16 cellular contexts compared by ENCODE assay signal in the genomic region with DNA sequence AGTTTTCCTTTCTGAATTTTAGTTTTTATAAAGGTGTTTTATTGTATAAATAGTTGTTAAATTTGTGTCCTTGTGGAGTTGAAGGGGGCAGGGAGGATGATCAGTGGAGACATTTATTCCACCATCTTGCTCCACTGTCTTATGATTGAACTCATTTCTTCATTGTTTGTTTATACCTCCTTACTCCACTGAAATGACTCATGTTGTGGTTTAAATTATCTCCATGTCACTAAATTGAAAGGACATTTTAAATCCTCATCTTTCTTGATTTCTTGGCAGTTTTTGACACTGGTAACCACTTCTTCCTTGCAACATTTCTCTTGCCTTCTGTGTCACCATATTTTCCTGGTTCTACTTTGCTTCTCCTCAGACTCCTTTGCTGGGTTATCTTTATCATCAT.
"Had no signal": no experiment of that assay in that cellular context is flagged by ENCODE, and none has a peak within 500 bp of the region (broad histone marks: within the 10 kb centered on the region; RNA-seq: fewer than 3 reads in every experiment).

No MANE protein-coding gene starts in this region.

- H3K4me3 ChIP-seq: adrenal gland, body of pancreas, ovary, upper lobe of right lung had no signal

- H3K27me3 ChIP-seq: adrenal gland, body of pancreas, foreskin keratinocyte, ovary, upper lobe of right lung had no signal

- ATAC-seq: activated T-helper 17 cell treated with anti-CD3 and anti-CD28 coated beads, Interleukin-2, amount 50 U/mL, for 72 hours; body of pancreas; effector memory CD8-positive, alpha-beta T cell; foreskin keratinocyte; left ventricle myocardium superior; upper lobe of right lung; WTC11 had no signal

- H3K4me1 ChIP-seq: foreskin keratinocyte, upper lobe of right lung had no signal

- DNase-seq: activated CD4-positive, alpha-beta T cell treated with anti-CD3 and anti-CD28 coated beads, Interleukin-2, amount 10 ng/mL, durations not matched to agents 24 days and 14 days; activated naive CD4-positive, alpha-beta T cell treated with anti-CD3 and anti-CD28 coated beads, Interleukin-2, amount 10 ng/mL, durations not matched to agents 7 days and 5 days; activated T-cell treated with anti-CD3 and anti-CD28 coated beads for 4 hours; adrenal gland; body of pancreas; central memory CD4-positive, alpha-beta T cell; cortex of kidney; effector memory CD8-positive, alpha-beta T cell; foreskin keratinocyte; left ventricle myocardium superior; ovary; stimulated activated CD4-positive, alpha-beta T cell treated with anti-CD3 and anti-CD28 coated beads, Interleukin-15, amount 100 ng/mL, for 24 hours; stimulated activated CD4-positive, alpha-beta T cell treated with anti-CD3 and anti-CD28 coated beads, Interleukin-4, amount 100 ng/mL, for 24 hours; upper lobe of right lung had no signal

- H3K27ac ChIP-seq: adrenal gland, body of pancreas, foreskin keratinocyte, ovary, upper lobe of right lung had no signal

- H3K9me3 ChIP-seq: adrenal gland, body of pancreas, ovary, upper lobe of right lung had no signal

- H3K36me3 ChIP-seq: adrenal gland, ovary, upper lobe of right lung had no signal
